In the genomic region with DNA sequence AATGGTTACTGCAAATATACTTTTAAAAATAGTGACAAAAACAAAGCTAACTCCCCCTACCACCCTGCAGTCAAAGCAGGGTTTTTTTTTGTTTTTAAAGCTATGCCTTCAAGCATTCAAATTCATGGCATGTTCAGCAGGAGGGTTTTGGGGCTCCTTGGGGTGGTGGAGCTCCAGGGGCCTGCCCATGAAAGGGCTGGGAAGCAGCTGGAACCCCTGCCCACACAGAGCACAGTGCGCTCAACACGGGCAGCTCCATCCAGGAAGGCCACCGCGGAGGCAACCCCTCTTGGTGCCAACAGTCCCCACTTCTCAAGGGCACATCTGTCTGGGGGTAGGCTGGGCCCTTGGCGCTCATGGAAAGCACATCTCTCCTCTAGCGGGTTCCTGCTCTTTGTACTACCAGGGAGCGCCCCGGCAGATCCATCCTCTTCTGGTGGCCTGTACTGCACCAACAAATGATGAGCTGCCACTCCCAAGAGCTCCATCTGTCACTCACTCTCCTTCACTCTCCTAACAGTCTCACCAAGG, we compare ENCODE assay signal across 8 cellular contexts. TPM values are rescaled to one million over a fixed set of nuclear protein-coding genes. Genes with fewer than 3 reads are reported as not detected.
DNase-seq lines count a peak whose midpoint lies in the region; TF ChIP-seq lines count a peak whose summit lies in the region.

No MANE protein-coding gene starts in this region.

- no peak overlapping the region for H3K9ac ChIP-seq in HUES48 (ENCODE audit: low read depth, low read length)
- H3K9ac ChIP-seq in mammary epithelial cell (ENCODE audit: insufficient read depth, low read length), result no peak overlapping the region

- no TSS peak for BruUV-seq in mammary epithelial cell (replicated peaks; lab: Mats Ljungman, UMichigan)

- peak overlapping the region; percentile 44 for H3K4me2 ChIP-seq in mammary epithelial cell (ENCODE audit: insufficient read depth, low read depth, low read length)

- CTCF ChIA-PET in AG04450 (lab: Charles Lee) (interaction anchor here (0.5 to 2.7 kb wide), 3 partner anchors 16 to 271 kb away, joined by 3 to 15 read pairs (median 4); partner anchors contain the start of gene PHLDA2), mammary epithelial cell (lab: Charles Lee; ENCODE audit: low non-redundant PET) (interaction anchor here (0.7 kb wide), 2 partner anchors 15 to 500 kb away, joined by 3 read pairs; no protein-coding TSS in a partner anchor)

- H4K20me1 ChIP-seq in mammary epithelial cell (ENCODE audit: insufficient read depth, low read length), result no peaks in the 10 kb centered on the region

- in situ Hi-C loops in mammary epithelial cell (cut with MboI; ENCODE audit: low sequenced_read_pairs in 2 of 2), result no loop called here

- POLR2A ChIA-PET in AG04450 (lab: Yijun Ruan, JAX), result interaction anchor here (0.8 to 1.7 kb wide), 7 partner anchors 12 to 46 kb away, joined by 3 to 32 read pairs (median 4); partner anchors contain the start of genes NAP1L4 and PHLDA2

- H3K27ac ChIP-seq in AG04450 (ENCODE audit: low read depth, low read length), result peak overlapping the region; percentile 61
- H3K27ac ChIP-seq in HUES48 (ENCODE audit: low read depth, low read length), result peak overlapping the region; percentile 71
- H3K27ac ChIP-seq in mammary epithelial cell (ENCODE audit: insufficient read depth, low read depth, low read length), result no peak overlapping the region

- peaks cover 26% of the 10 kb centered on the region for H3K4me1 Mint-ChIP-seq in neural crest cell
- peaks cover 5% of the 10 kb centered on the region for H3K4me1 Mint-ChIP-seq in progenitor cell of endocrine pancreas (ENCODE audit: low read depth)

- H3K27me3 Mint-ChIP-seq in neural crest cell (ENCODE audit: low read depth) (peaks cover 3% of the 10 kb centered on the region), progenitor cell of endocrine pancreas (no peaks in the 10 kb centered on the region)

- H3K9me3 Mint-ChIP-seq in neural crest cell, result no peaks in the 10 kb centered on the region
- H3K9me3 Mint-ChIP-seq in progenitor cell of endocrine pancreas (ENCODE audit: low read depth), result no peaks in the 10 kb centered on the region

- no peak for TF ChIP-seq CTCF in AG04450 (IDR thresholded peaks at IDR 0.05; ENCODE audit: low read depth, low read length)
- no peak for TF ChIP-seq CTCF in mammary epithelial cell (conservative IDR thresholded peaks at IDR 0.05 in 1 of 2, IDR thresholded peaks at IDR 0.05 in 1 of 2; ENCODE audit: extremely low read depth in 1 of 2, insufficient read depth in 1 of 2, low read depth in 1 of 2, low read length in 2 of 2)
- no peak for TF ChIP-seq CTCF in neural crest cell (conservative IDR thresholded peaks at IDR 0.05)
- no peak for TF ChIP-seq CTCF in progenitor cell of endocrine pancreas (IDR thresholded peaks at IDR 0.05; ENCODE audit: unreplicated experiment)

- H3K4me3 ChIP-seq in AG04450 (ENCODE audit: low read depth, low read length) (no peak overlapping the region; the same call in 1 of the 2 replicates), HUES48 (ENCODE audit: low read depth, low read length) (no peak overlapping the region), mammary epithelial cell (replicated peaks in 1 of 3; ENCODE audit: insufficient read depth in 1 of 3, low read depth in 2 of 3, low read length in 3 of 3) (no peak overlapping the region)

- peaks cover 12% of the 10 kb centered on the region for H3K36me3 Mint-ChIP-seq in neural crest cell (ENCODE audit: low read depth)
- H3K36me3 Mint-ChIP-seq in progenitor cell of endocrine pancreas (ENCODE audit: insufficient read depth), result peaks cover 20% of the 10 kb centered on the region

- H3K27ac Mint-ChIP-seq in neural crest cell (ENCODE audit: unreplicated experiment) (no peak overlapping the region), progenitor cell of endocrine pancreas (no peak overlapping the region)

- no peak for DNase-seq in AG04450 (ENCODE audit: low read depth, low spot score)
- no peak for DNase-seq in mammary epithelial cell
- DNase-seq in neural crest cell (ENCODE audit: low read depth, low spot score), result no peak
- no peak for DNase-seq in stimulated activated CD8-positive, alpha-beta memory T cell treated with anti-CD3 and anti-CD28 coated beads, Interleukin-4, amount 100 ng/mL, for 48 hours
- no peak for DNase-seq in NCI-H2171 (lab: John Stamatoyannopoulos, UW)
- DNase-seq in progenitor cell of endocrine pancreas (ENCODE audit: low spot score, unreplicated experiment), result no peak
- DNase-seq in NK-92 treated with Interleukin-12 subunit alpha and Interleukin-12 subunit beta, amount 100 ng/mL, for 24 hours (lab: John Stamatoyannopoulos, UW), result no peak

- H3K36me3 ChIP-seq in HUES48 (ENCODE audit: control insufficient read depth, insufficient read depth, low read length) (peaks cover 59% of the 10 kb centered on the region), mammary epithelial cell (ENCODE audit: insufficient read depth, low read length) (peaks cover 24% of the 10 kb centered on the region)

- peaks cover 35% of the 10 kb centered on the region for H3K79me2 ChIP-seq in mammary epithelial cell (ENCODE audit: insufficient read depth, low read length)

- H3K27me3 ChIP-seq in AG04450 (ENCODE audit: control insufficient read depth, insufficient read depth, low read length) (no peaks in the 10 kb centered on the region), HUES48 (ENCODE audit: control insufficient read depth, insufficient read depth, low read length) (no peaks in the 10 kb centered on the region), mammary epithelial cell (ENCODE audit: insufficient read depth, low read length) (no peaks in the 10 kb centered on the region)

- 58% methylated on average over 6 of the region's 8 CpGs for WGBS in mammary epithelial cell (ENCODE audit: low coverage, missing lambda C conversion rate)

- H3K4me1 ChIP-seq in HUES48 (ENCODE audit: control insufficient read depth, insufficient read depth, low read length), result peaks cover 37% of the 10 kb centered on the region
- H3K4me1 ChIP-seq in mammary epithelial cell (ENCODE audit: insufficient read depth, low read length), result peaks cover 31% of the 10 kb centered on the region

- dilution Hi-C loops in mammary epithelial cell (cut with HindIII; ENCODE audit: low sequenced_read_pairs), result no loop called here

- H3K9me3 ChIP-seq in AG04450 (ENCODE audit: control insufficient read depth, insufficient read depth, low read length), result peaks cover 4% of the 10 kb centered on the region; the same call in 1 of the 2 replicates
- no peaks in the 10 kb centered on the region for H3K9me3 ChIP-seq in HUES48 (ENCODE audit: control insufficient read depth, insufficient read depth, low read length)
- H3K9me3 ChIP-seq in mammary epithelial cell (replicated peaks; ENCODE audit: insufficient read depth, low read length), result no peaks in the 10 kb centered on the region

- intact Hi-C loops in mammary epithelial cell (cut with micrococcal nuclease), result no loop called here

- H2AFZ ChIP-seq in mammary epithelial cell (ENCODE audit: low read depth, low read length), result no peak overlapping the region

- H3K4me3 Mint-ChIP-seq in neural crest cell (peak overlapping the region; percentile 61), progenitor cell of endocrine pancreas (ENCODE audit: low read depth) (no peak overlapping the region)

RNA-seq across cellular contexts. Expression of gene PHLDA2, which starts 16.6 kb away (rescaled TPM):
- polyA plus RNA-seq in AG04450 (2011; rRNA removed), result 9.6 and 14.4 TPM in 2 replicates
- polyA minus RNA-seq in AG04450 (2011; rRNA and poly(A)+ RNA removed), result 3.2 and 3.6 TPM in 2 replicates
- 100 to 1,000 TPM in 1 of 2 donors, 1 to 10 TPM in 1; 9.5 to 164 TPM for total RNA-seq in mammary epithelial cell
- polyA plus RNA-seq in mammary epithelial cell, result 81.0 TPM
- 23.0 TPM for polyA minus RNA-seq in mammary epithelial cell
- 1.1 and 1.6 TPM in 2 replicates for total RNA-seq in neural crest cell
- 1.2 and 1.9 TPM in 2 replicates for total RNA-seq in progenitor cell of endocrine pancreas

RNA-seq across cellular contexts. Expression of gene NAP1L4, which starts 46.3 kb away (rescaled TPM):
- polyA plus RNA-seq in AG04450 (2011; rRNA removed) (88.5 and 107 TPM in 2 replicates), mammary epithelial cell (106 TPM)
- polyA minus RNA-seq in AG04450 (2011; rRNA and poly(A)+ RNA removed), result 49.5 and 56.6 TPM in 2 replicates
- total RNA-seq in mammary epithelial cell (100 to 1,000 TPM in 1 of 2 donors, 10 to 100 TPM in 1; 89.2 to 153 TPM), neural crest cell (219 and 224 TPM in 2 replicates), progenitor cell of endocrine pancreas (184 and 201 TPM in 2 replicates)
- polyA minus RNA-seq in mammary epithelial cell, result 90.9 TPM
